ENCODE assay signal across 20 cellular contexts in the genomic region with DNA sequence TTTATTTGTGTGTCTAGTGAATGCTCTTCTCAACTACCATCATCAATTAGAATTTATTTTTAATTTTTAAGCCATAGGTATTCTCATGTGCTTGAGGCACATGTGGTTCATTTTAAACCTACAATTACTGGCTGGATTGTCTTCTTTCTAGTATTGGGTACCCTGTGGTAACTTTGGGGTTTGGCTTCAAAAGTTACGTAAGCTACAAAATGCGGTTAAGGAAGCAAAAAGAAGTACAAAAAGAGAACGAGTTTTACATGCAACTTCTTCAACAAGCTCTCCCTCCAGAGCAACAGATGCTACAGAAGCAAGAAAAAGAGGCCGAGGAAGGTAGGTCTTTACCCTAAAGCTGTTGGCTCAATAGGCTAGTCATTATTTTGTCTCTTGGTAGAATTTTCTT. TPM values are rescaled to one million over a fixed set of nuclear protein-coding genes. Genes with fewer than 3 reads are reported as not detected.
"Had no signal": no experiment of that assay in that cellular context is flagged by ENCODE, and none has a peak within 500 bp of the region (broad histone marks: within the 10 kb centered on the region; RNA-seq: fewer than 3 reads in every experiment).

No MANE protein-coding gene starts in this region.

- H3K4me3 ChIP-seq: cardiac muscle cell, gastrocnemius medialis, heart right ventricle, prostate gland, skin epidermis, suprapubic skin, transverse colon, uterus had no signal

- ATAC-seq: activated CD4-positive, alpha-beta T cell treated with anti-CD3 and anti-CD28 coated beads for 36 hours; esophagus mucosa; gastrocnemius medialis; heart right ventricle; left ventricle myocardium superior; right cardiac atrium; stimulated activated naive CD8-positive, alpha-beta T cell treated with anti-CD3 and anti-CD28 coated beads, Interleukin-15, amount 100 ng/mL, for 72 hours had no signal

- DNase-seq: activated CD4-positive, alpha-beta T cell treated with anti-CD3 and anti-CD28 coated beads for 36 hours; activated CD4-positive, alpha-beta T cell treated with anti-CD3 and anti-CD28 coated beads, Interleukin-2, amount 50 U/mL, for 48 hours; activated naive CD8-positive, alpha-beta T cell treated with anti-CD3 and anti-CD28 coated beads for 36 hours; activated T-cell treated with anti-CD3 and anti-CD28 coated beads for 4 hours; amniotic stem cell; effector CD8-positive, alpha-beta T cell; gastrocnemius medialis; heart right ventricle; left ventricle myocardium superior; right cardiac atrium; stimulated activated naive CD8-positive, alpha-beta T cell treated with anti-CD3 and anti-CD28 coated beads, Interleukin-15, amount 100 ng/mL, for 72 hours; transverse colon; uterus had no signal

- H3K27me3 ChIP-seq: cardiac muscle cell, gastrocnemius medialis, heart right ventricle, suprapubic skin, transverse colon, uterus had no signal

- H3K4me1 ChIP-seq: suprapubic skin, uterus had no signal

- H3K36me3 ChIP-seq: prostate gland, uterus had no signal

- H3K27ac ChIP-seq: cardiac muscle cell, heart right ventricle, prostate gland, skin epidermis, suprapubic skin, transverse colon, uterus had no signal

- H3K9me3 ChIP-seq: gastrocnemius medialis, heart right ventricle, prostate gland, suprapubic skin, transverse colon, uterus had no signal

RNA-seq across cellular contexts. Expression of gene RHCE, which starts 35.9 kb away (rescaled TPM):
- total RNA-seq: mononuclear cell, neural crest cell, transverse colon had no signal
